13 cellular contexts compared by ENCODE assay signal in the genomic region with DNA sequence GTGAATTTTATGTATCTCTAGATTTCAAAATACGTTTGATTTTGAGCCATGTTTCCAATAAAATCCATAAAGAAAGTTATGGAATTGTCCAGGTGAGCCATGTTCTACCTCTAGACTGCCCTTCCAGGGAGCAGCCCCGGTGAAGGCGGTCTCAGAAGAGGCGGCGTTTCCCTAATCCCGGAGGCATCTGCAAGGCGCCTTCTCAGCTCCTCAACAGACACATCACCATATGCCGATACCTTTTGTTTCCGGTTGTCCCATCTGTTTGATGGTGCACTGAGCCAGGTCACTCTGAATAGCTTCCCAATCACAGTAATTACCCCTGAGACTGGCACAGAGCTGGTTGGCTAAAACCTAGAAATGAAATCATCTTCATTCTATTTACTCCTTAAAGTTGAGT.
DNase-seq lines count a peak whose midpoint lies in the region; TF ChIP-seq lines count a peak whose summit lies in the region.
"Had no signal": no experiment of that assay in that cellular context is flagged by ENCODE, and none has a peak within 500 bp of the region (broad histone marks: within the 10 kb centered on the region; RNA-seq: fewer than 3 reads in every experiment).

No MANE protein-coding gene starts in this region.

- peak overlapping the region; percentile 15; the same call in 1 of the 2 replicates for H3K4me3 ChIP-seq in WERI-Rb-1 (ENCODE audit: low read depth, low read length)
- no peak overlapping the region for H3K4me3 ChIP-seq in neural progenitor cell
- H3K4me3 ChIP-seq: SK-N-MC had no signal

- peaks cover 9% of the 10 kb centered on the region for H3K36me3 ChIP-seq in WERI-Rb-1
- no peaks in the 10 kb centered on the region for H3K36me3 ChIP-seq in neural progenitor cell

- H3K79me2 ChIP-seq in neural progenitor cell (ENCODE audit: low read depth) = no peaks in the 10 kb centered on the region

- no peak overlapping the region for H3K9ac ChIP-seq in neural progenitor cell

- H3K27me3 ChIP-seq in WERI-Rb-1 (ENCODE audit: insufficient read depth, low read depth, severe bottlenecking) (no peaks in the 10 kb centered on the region), neural progenitor cell (no peaks in the 10 kb centered on the region)

- no peak overlapping the region for H3K4me2 ChIP-seq in neural progenitor cell

- no peaks in the 10 kb centered on the region for H3K36me3 Mint-ChIP-seq in neural progenitor cell
- H3K36me3 Mint-ChIP-seq: CD4-positive, CD25-positive, alpha-beta regulatory T cell; IgD-negative memory B cell; T-cell had no signal

- H3K4me3 Mint-ChIP-seq in neural progenitor cell = no peak overlapping the region
- H3K4me3 Mint-ChIP-seq: CD4-positive, CD25-positive, alpha-beta regulatory T cell; IgD-negative memory B cell; T-cell had no signal

- TF ChIP-seq CTCF in WERI-Rb-1 (IDR thresholded peaks at IDR 0.05; ENCODE audit: low read depth, low read length) (no peak), neural progenitor cell (IDR thresholded peaks at IDR 0.05) (no peak)

- H3K27ac Mint-ChIP-seq in neural progenitor cell = no peak overlapping the region
- H3K27ac Mint-ChIP-seq: CD4-positive, CD25-positive, alpha-beta regulatory T cell; IgD-negative memory B cell; T-cell had no signal

- H2AFZ ChIP-seq in neural progenitor cell (replicated peaks) = no peak overlapping the region

- H3K4me1 ChIP-seq in neural progenitor cell = peaks cover 6% of the 10 kb centered on the region

- H3K9me3 ChIP-seq in WERI-Rb-1 (ENCODE audit: severe bottlenecking) (peaks cover 11% of the 10 kb centered on the region), neural progenitor cell (ENCODE audit: low read depth) (no peaks in the 10 kb centered on the region)

- H4K20me1 ChIP-seq in neural progenitor cell (ENCODE audit: low read depth) = no peaks in the 10 kb centered on the region

- DNase-seq in DMS 273 treated with DMSO at 0.1 percent for 48 hours (lab: John Stamatoyannopoulos, UW) (peak; percentile 73), NCI-H2171 (lab: John Stamatoyannopoulos, UW) (peak; percentile 93), WERI-Rb-1 (peak; percentile 95), neural progenitor cell (ENCODE audit: low spot score) (peak; percentile 18), pons (ENCODE audit: low spot score) (no peak), hippocampal formation (lab: John Stamatoyannopoulos, UW) (no peak), GM19240 (ENCODE audit: insufficient read length, low spot score) (no peak)
- DNase-seq: AML-193; CD4-positive, CD25-positive, alpha-beta regulatory T cell; NCI-H526 treated with DMSO at 0.1 percent for 48 hours; T-cell had no signal

- peaks cover 12% of the 10 kb centered on the region for H3K4me1 Mint-ChIP-seq in neural progenitor cell
- H3K4me1 Mint-ChIP-seq: CD4-positive, CD25-positive, alpha-beta regulatory T cell; IgD-negative memory B cell; T-cell had no signal

- H3K27ac ChIP-seq in WERI-Rb-1 (peak overlapping the region; percentile 82), neural progenitor cell (no peak overlapping the region)
- H3K27ac ChIP-seq: SK-N-MC had no signal

- H3K27me3 Mint-ChIP-seq in neural progenitor cell (ENCODE audit: insufficient read depth, low read depth) = peaks cover 2% of the 10 kb centered on the region

- H3F3A ChIP-seq in neural progenitor cell (ENCODE audit: low read depth) = no peaks in the 10 kb centered on the region

- H3K9me3 Mint-ChIP-seq in neural progenitor cell = no peaks in the 10 kb centered on the region
- H3K9me3 Mint-ChIP-seq: CD4-positive, CD25-positive, alpha-beta regulatory T cell; IgD-negative memory B cell; T-cell had no signal

Comparison
In these comparisons a context has a peak if more than half of its experiments do, and no peak if none do; other contexts are left out.
1. DNase-seq: peak in DMS 273 treated with DMSO at 0.1 percent for 48 hours (single experiment), NCI-H2171 (single experiment), WERI-Rb-1 (single experiment) and neural progenitor cell (single experiment); none in pons (single experiment), hippocampal formation (0 of 2) and GM19240 (single experiment).